In the genomic region with DNA sequence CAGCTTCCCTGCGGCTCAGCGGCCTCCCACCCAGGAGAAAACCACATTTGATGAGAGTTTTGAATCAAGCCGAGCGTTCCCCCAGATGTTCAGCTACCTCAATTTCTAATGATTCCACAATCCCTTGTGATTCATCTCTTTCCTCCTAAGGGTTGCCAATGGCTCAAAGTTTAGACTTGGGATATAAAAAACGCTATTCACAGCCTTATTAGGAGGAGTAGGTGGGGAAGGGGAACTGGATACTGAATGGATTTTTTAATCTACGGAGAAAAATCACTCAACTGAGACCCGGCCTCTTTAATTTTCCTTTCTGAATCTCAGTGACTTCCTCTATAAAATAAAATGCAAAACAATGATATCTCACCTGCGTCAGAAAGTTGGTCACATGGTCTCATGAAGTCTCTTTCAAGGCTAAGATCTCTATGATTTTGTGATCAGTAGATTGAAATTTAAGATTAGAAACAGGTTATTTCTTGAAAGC, we compare ENCODE assay signal across 8 cellular contexts.
DNase-seq lines count a peak whose midpoint lies in the region; ATAC-seq, FAIRE-seq and TF ChIP-seq lines count a peak whose summit lies in the region.

No MANE protein-coding gene starts in this region.

- DNase-seq in AG08395 (ENCODE audit: low spot score), result peak; percentile 60
- DNase-seq in NAMALWA (ENCODE audit: low spot score), result peak; percentile 75
- no peak for DNase-seq in epithelial cell of proximal tubule (ENCODE audit: low read depth)
- DNase-seq in H54 (ENCODE audit: insufficient read length, low spot score), result no peak
- no peak for DNase-seq in KG1 (lab: John Stamatoyannopoulos, UW)
- DNase-seq in NCI-H82 (lab: John Stamatoyannopoulos, UW), result no peak

- no peak for TF ChIP-seq CTCF in epithelial cell of proximal tubule (conservative IDR thresholded peaks at IDR 0.05; ENCODE audit: low read depth, low read length)
- peak in 1 of 3 experiments; percentile 9 for TF ChIP-seq CTCF in nephron (IDR thresholded peaks at IDR 0.05; ENCODE audit: unreplicated experiment in 3 of 3)

- H3K4me1 Mint-ChIP-seq in nephron, result peaks cover 19% of the 10 kb centered on the region

- H3K9me3 Mint-ChIP-seq in nephron, result no peaks in the 10 kb centered on the region

- TF ChIP-seq POLR2A in H54 (IDR thresholded peaks at IDR 0.05; ENCODE audit: low read depth, low read length), result no peak

- H3K4me3 ChIP-seq in epithelial cell of proximal tubule (ENCODE audit: low read depth, low read length), result peak overlapping the region; percentile 48

- peak overlapping the region; percentile 56 to 83 (median 78) for H3K4me3 Mint-ChIP-seq in nephron

- H3K27me3 Mint-ChIP-seq in nephron (ENCODE audit: low read depth), result peaks cover 59% of the 10 kb centered on the region

- FAIRE-seq in H54 (lab: Jason Lieb, UNC), result no peak

- ATAC-seq in GM18868 (IDR thresholded peaks at IDR 0.05; ENCODE audit: unreplicated experiment), result no peak

- H3K36me3 Mint-ChIP-seq in nephron (ENCODE audit: low read depth), result no peaks in the 10 kb centered on the region

- H3K27ac Mint-ChIP-seq in nephron, result no peak overlapping the region

Comparison
In these comparisons a context has a peak if more than half of its experiments do, and no peak if none do; other contexts are left out.
1. DNase-seq: peak in AG08395 (single experiment) and NAMALWA (single experiment); none in epithelial cell of proximal tubule (single experiment), H54 (single experiment), KG1 (single experiment) and NCI-H82 (single experiment).